ENCODE assay signal across 19 cellular contexts in the genomic region with DNA sequence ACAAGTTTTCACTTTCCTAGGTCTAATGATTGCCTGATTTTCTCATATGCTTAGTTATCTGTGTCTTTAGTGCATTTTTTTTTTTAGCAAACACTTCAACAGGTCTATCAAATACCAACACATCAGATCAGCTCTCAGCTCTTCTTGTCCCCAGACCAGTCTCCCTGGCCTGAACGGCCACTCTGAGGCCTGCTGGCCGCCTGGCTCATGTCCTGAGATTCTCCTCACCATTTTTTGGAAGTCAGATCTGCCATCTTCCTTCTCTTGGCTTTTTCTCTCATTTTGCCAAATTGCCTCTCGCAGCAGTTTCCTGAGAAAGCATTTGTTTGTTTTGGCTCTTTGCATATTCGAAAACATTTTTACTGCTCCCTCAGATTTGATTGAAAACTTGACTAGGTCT. TPM values are rescaled to one million over a fixed set of nuclear protein-coding genes. Genes with fewer than 3 reads are reported as not detected.
A peak's percentile ranks its signal among the peaks of the same experiment; 100 is the strongest.
DNase-seq lines count a peak whose midpoint lies in the region; ATAC-seq and TF ChIP-seq lines count a peak whose summit lies in the region.
"Had no signal": no experiment of that assay in that cellular context is flagged by ENCODE, and none has a peak within 500 bp of the region (broad histone marks: within the 10 kb centered on the region; RNA-seq: fewer than 3 reads in every experiment).

No MANE protein-coding gene starts in this region.

- no peak for DNase-seq in CD8-positive, alpha-beta T cell
- DNase-seq in WTC11 (ENCODE audit: low spot score) (no peak), memory B cell (ENCODE audit: low spot score in 2 of 2) (no peak), spleen (peak; percentile 25), WERI-Rb-1 (no peak), NAMALWA (ENCODE audit: low spot score) (no peak), retina (no peak)
- DNase-seq: activated CD4-positive, alpha-beta T cell treated with anti-CD3 and anti-CD28 coated beads, Interleukin-2, amount 10 ng/mL, durations not matched to agents 7 days and 5 days; activated CD8-positive, alpha-beta memory T cell treated with anti-CD3 and anti-CD28 coated beads, Interleukin-2, amount 50 U/mL, for 4 hours; activated naive CD4-positive, alpha-beta T cell; Calu3; Karpas-422; midbrain; NCI-H1092; NCI-H2081 treated with DMSO at 0.1 percent for 48 hours; NCI-H510A had no signal

- H3K4me1 Mint-ChIP-seq in CD8-positive, alpha-beta T cell (ENCODE audit: low read depth) = peaks cover 90% of the 10 kb centered on the region
- H3K4me1 Mint-ChIP-seq in WTC11 (peaks cover 73% of the 10 kb centered on the region), memory B cell (peaks cover 40% of the 10 kb centered on the region)

- peaks cover 3% of the 10 kb centered on the region for H3K36me3 ChIP-seq in CD8-positive, alpha-beta T cell (ENCODE audit: insufficient read depth, low read length)
- H3K36me3 ChIP-seq in spleen (peaks cover 0 to 30% (median 6%) of the 10 kb centered on the region in 6 donors), WERI-Rb-1 (peaks cover 5% of the 10 kb centered on the region; the same call in 1 of the 2 replicates)

- no peak overlapping the region for H3K4me3 ChIP-seq in CD8-positive, alpha-beta T cell (ENCODE audit: low read depth, low read length)
- H3K4me3 ChIP-seq in spleen (no peak overlapping the region), WERI-Rb-1 (ENCODE audit: low read depth, low read length) (no peak overlapping the region)

- peak overlapping the region; percentile 22 for H3K4me3 Mint-ChIP-seq in CD8-positive, alpha-beta T cell
- H3K4me3 Mint-ChIP-seq in WTC11 (peak overlapping the region; percentile 11; the same call in 1 of the 2 replicates), memory B cell (no peak overlapping the region)
- H3K4me3 Mint-ChIP-seq: activated CD4-positive, alpha-beta T cell treated with anti-CD3 and anti-CD28 coated beads, Interleukin-2, amount 10 ng/mL, durations not matched to agents 7 days and 5 days had no signal

- ATAC-seq in CD8-positive, alpha-beta T cell = no peak
- no peak for ATAC-seq in WTC11
- ATAC-seq in memory B cell (ENCODE audit: low read depth) = no peak
- ATAC-seq: esophagus mucosa, SK-N-SH treated with all-trans-retinoic acid at 6 μM for 48 hours had no signal

- CTCF ChIA-PET in CD8-positive, alpha-beta T cell (lab: Charles Lee) = interaction anchor here (1.4 kb wide), 1 partner anchor 44 kb away, joined by 3 read pairs; no protein-coding TSS in a partner anchor
- CTCF ChIA-PET in WTC11 (lab: Charles Lee) = interaction anchor here (0.7 kb wide), 1 partner anchor 44 kb away, joined by 3 read pairs; no protein-coding TSS in a partner anchor

- TF ChIP-seq POLR2A in spleen (IDR thresholded peaks at IDR 0.05) = no peak

- H3K27me3 ChIP-seq in CD8-positive, alpha-beta T cell (ENCODE audit: insufficient read depth, low read length) = no peaks in the 10 kb centered on the region
- H3K27me3 ChIP-seq in spleen (replicated peaks in 1 of 7) (no peaks in the 10 kb centered on the region), WERI-Rb-1 (ENCODE audit: insufficient read depth, low read depth, severe bottlenecking) (no peaks in the 10 kb centered on the region)
- H3K27me3 ChIP-seq: neutrophil had no signal

- intact Hi-C loops in CD8-positive, alpha-beta T cell (cut with DNase I, micrococcal nuclease) = no loop called here
- intact Hi-C loops in spleen (cut with DNase I; ENCODE audit: low total_unique reads) = no loop called here

- peaks cover 49% of the 10 kb centered on the region for H3K4me1 ChIP-seq in CD8-positive, alpha-beta T cell (ENCODE audit: insufficient read depth, low read length)
- H3K4me1 ChIP-seq in spleen = peaks cover 17 to 98% (median 51%) of the 10 kb centered on the region in 6 donors

- no peak overlapping the region for H3K27ac ChIP-seq in CD8-positive, alpha-beta T cell (ENCODE audit: low read depth, low read length)
- no peak overlapping the region for H3K27ac ChIP-seq in spleen
- H3K27ac ChIP-seq in WERI-Rb-1 = no peak overlapping the region
- H3K27ac ChIP-seq: neutrophil had no signal

- TF ChIP-seq CTCF in CD8-positive, alpha-beta T cell (IDR thresholded peaks at IDR 0.05) = no peak
- TF ChIP-seq CTCF in WTC11 (IDR thresholded peaks at IDR 0.05) = no peak
- no peak for TF ChIP-seq CTCF in spleen (IDR thresholded peaks at IDR 0.05 in 8 of 11, conservative IDR thresholded peaks at IDR 0.05 in 3 of 11)
- no peak for TF ChIP-seq CTCF in WERI-Rb-1 (IDR thresholded peaks at IDR 0.05; ENCODE audit: low read depth, low read length)

- peaks cover 42% of the 10 kb centered on the region for H3K36me3 Mint-ChIP-seq in CD8-positive, alpha-beta T cell
- peaks cover 23% of the 10 kb centered on the region for H3K36me3 Mint-ChIP-seq in WTC11
- peaks cover 14% of the 10 kb centered on the region for H3K36me3 Mint-ChIP-seq in memory B cell

- peak overlapping the region; percentile 66 for H3K27ac Mint-ChIP-seq in CD8-positive, alpha-beta T cell
- peak overlapping the region; percentile 79 for H3K27ac Mint-ChIP-seq in WTC11
- peak overlapping the region; percentile 67 for H3K27ac Mint-ChIP-seq in memory B cell

- H3K27me3 Mint-ChIP-seq in CD8-positive, alpha-beta T cell (ENCODE audit: low read depth) = no peaks in the 10 kb centered on the region
- H3K27me3 Mint-ChIP-seq in WTC11 (ENCODE audit: low read depth) (no peaks in the 10 kb centered on the region), memory B cell (no peaks in the 10 kb centered on the region)
- H3K27me3 Mint-ChIP-seq: activated CD4-positive, alpha-beta T cell treated with anti-CD3 and anti-CD28 coated beads, Interleukin-2, amount 10 ng/mL, durations not matched to agents 7 days and 5 days had no signal

- POLR2A ChIA-PET in CD8-positive, alpha-beta T cell (lab: Charles Lee) = no interaction called here
- POLR2A ChIA-PET in WTC11 (lab: Charles Lee) = no interaction called here

- peaks cover 4% of the 10 kb centered on the region for H3K9me3 Mint-ChIP-seq in CD8-positive, alpha-beta T cell
- H3K9me3 Mint-ChIP-seq in WTC11 (peaks cover 5% of the 10 kb centered on the region), memory B cell (no peaks in the 10 kb centered on the region)

- no peaks in the 10 kb centered on the region for H3K9me3 ChIP-seq in CD8-positive, alpha-beta T cell (ENCODE audit: low read length)
- H3K9me3 ChIP-seq in spleen = peaks cover 0 to 11% (median 8%) of the 10 kb centered on the region in 8 donors
- H3K9me3 ChIP-seq in WERI-Rb-1 (ENCODE audit: severe bottlenecking) = no peaks in the 10 kb centered on the region
- H3K9me3 ChIP-seq: neutrophil had no signal

- 91 to 98% (median 95%) methylated on average over 4 of the region's 4 CpGs for WGBS in spleen, 5 donors

TF ChIP-seq in WTC11, 78 proteins besides CTCF, POLR2A, EP300 and RAD21:
- no peak for TF ChIP-seq SMAD3 (CRISPR knock-in tag; IDR thresholded peaks at IDR 0.05; ENCODE audit: borderline replicate concordance)
- TF ChIP-seq ZNF512 (CRISPR knock-in tag; IDR thresholded peaks at IDR 0.05; ENCODE audit: borderline replicate concordance) = no peak
- TF ChIP-seq, protein P1, sequence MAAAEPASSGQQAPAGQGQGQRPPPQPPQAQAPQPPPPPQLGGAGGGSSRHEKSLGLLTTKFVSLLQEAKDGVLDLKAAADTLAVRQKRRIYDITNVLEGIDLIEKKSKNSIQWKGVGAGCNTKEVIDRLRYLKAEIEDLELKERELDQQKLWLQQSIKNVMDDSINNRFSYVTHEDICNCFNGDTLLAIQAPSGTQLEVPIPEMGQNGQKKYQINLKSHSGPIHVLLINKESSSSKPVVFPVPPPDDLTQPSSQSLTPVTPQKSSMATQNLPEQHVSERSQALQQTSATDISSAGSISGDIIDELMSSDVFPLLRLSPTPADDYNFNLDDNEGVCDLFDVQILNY (CRISPR knock-in tag; IDR thresholded peaks at IDR 0.05) = no peak

RNA-seq across cellular contexts. Expression of gene PPP2R2D, which starts 29.3 kb away (rescaled TPM):
- total RNA-seq in CD8-positive, alpha-beta T cell = 10 to 100 TPM; 28.4 to 28.5 TPM
- 28.7 to 33.2 TPM (median 30.0 TPM) in 3 replicates for total RNA-seq in WTC11 (2021)
- 10 to 100 TPM; 28.0 to 41.2 (median 35.3) TPM for total RNA-seq in spleen
- 10 to 100 TPM; 15.6 to 21.0 (median 17.3) TPM for polyA plus RNA-seq in spleen

RNA-seq across cellular contexts. Expression of gene BNIP3, which starts 51.6 kb away (rescaled TPM):
- total RNA-seq in CD8-positive, alpha-beta T cell = 10 to 100 TPM; 19.2 to 21.3 TPM
- total RNA-seq in WTC11 (2021) (113 to 203 TPM (median 189 TPM) in 3 replicates), spleen (10 to 100 TPM; 13.9 to 42.6 (median 36.9) TPM)
- 1 to 10 TPM; 4.2 to 8.4 (median 6.4) TPM for polyA plus RNA-seq in spleen
